8 cellular contexts compared by ENCODE assay signal in the genomic region with DNA sequence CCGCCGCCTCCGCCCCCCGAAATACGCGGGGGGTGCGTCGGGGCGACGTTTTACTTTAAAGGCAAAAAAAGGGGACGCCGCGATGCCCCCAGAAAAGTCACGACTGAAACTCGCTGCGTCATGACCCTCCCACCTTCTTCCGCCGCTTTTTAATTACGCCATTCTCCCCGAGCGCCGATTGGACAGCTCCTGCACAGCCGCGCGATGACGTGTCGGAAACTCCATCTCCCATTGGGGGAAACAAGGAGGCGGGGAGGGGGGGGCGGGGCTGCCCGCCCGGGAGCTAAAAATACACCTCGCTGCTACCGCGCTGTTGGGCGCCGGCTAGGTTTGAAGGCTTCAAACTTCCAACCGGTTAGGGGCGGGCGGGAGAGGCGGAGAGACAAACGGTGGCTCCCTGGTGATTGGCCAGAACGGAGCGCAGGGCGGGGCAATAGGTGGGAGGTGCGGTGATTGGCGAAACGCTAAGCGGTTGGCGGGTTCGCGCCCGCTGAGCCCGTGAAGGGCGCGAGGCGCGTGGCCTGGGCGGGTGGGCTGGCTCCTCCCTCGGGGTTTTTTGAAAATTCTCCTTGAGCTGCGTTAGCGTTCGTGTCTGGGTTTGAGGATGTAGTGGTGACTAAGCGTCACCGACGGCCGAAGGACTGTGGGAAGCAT. TPM values are rescaled to one million over a fixed set of nuclear protein-coding genes. Genes with fewer than 3 reads are reported as not detected.
DNase-seq lines count a peak whose midpoint lies in the region; ATAC-seq and TF ChIP-seq lines count a peak whose summit lies in the region.

A gene with protein sequence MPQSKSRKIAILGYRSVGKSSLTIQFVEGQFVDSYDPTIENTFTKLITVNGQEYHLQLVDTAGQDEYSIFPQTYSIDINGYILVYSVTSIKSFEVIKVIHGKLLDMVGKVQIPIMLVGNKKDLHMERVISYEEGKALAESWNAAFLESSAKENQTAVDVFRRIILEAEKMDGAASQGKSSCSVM (minus strand): TSS at position 131 of the 654 bp plus-strand sequence. CDS start 384 bp downstream, outside the sequence.

- POLR2A ChIA-PET in WTC11 (lab: Charles Lee) = interaction anchor here (1.0 to 2.0 kb wide), 2 partner anchors 71 to 113 kb away, joined by 3 to 6 read pairs; no protein-coding TSS in a partner anchor

- CTCF ChIA-PET in WTC11 (lab: Charles Lee) = interaction anchor here (0.7 to 1.9 kb wide), 13 partner anchors 10 to 344 kb away, joined by 3 to 8 read pairs (median 4); no protein-coding TSS in a partner anchor

- H3K4me3 ChIP-seq in cardiac fibroblast (replicated peaks in 1 of 2; ENCODE audit: low read depth in 2 of 2, low read length in 2 of 2) = peak within 1 kb of the TSS; percentile 75 to 76

- in situ Hi-C loops in ACHN (cut with HindIII; ENCODE audit: low pct_ligation_motif_present, low pct_unique_long_range_greater_than_20kb, low sequenced_read_pairs) = no loop called here

- DNase-seq in ACHN (peak; percentile 100), NCI-H2227 treated with DMSO at 0.1 percent for 48 hours (lab: John Stamatoyannopoulos, UW) (peak; percentile 99), WTC11 (ENCODE audit: low spot score) (peak; percentile 99), cardiac fibroblast (ENCODE audit: low read depth in 2 of 2) (peak; percentile 100), immature natural killer cell (peak; percentile 98 to 99 (median 99)), smooth muscle cell of the brain vasculature (ENCODE audit: low read depth, low spot score) (peak; percentile 100)

- H3K27me3 Mint-ChIP-seq in WTC11 (ENCODE audit: low read depth) (peaks cover 18% of the 10 kb centered on the region), immature natural killer cell (ENCODE audit: low read depth in 3 of 3) (peaks cover 15 to 23% (median 18%) of the 10 kb centered on the region in 3 donors)

- H3K9me3 Mint-ChIP-seq in WTC11 (no peaks in the 10 kb centered on the region), immature natural killer cell (no peaks in the 10 kb centered on the region)

- H3K36me3 Mint-ChIP-seq in WTC11 = no peaks in the 10 kb centered on the region
- no peaks in the 10 kb centered on the region for H3K36me3 Mint-ChIP-seq in immature natural killer cell

- ATAC-seq in GM18873 (IDR thresholded peaks at IDR 0.05; ENCODE audit: low FRiP score, unreplicated experiment) (peak; percentile 68), HG03159 (IDR thresholded peaks at IDR 0.05; ENCODE audit: unreplicated experiment) (peak; percentile 78), WTC11 (peak; percentile 91)

- TF ChIP-seq CTCF in WTC11 (IDR thresholded peaks at IDR 0.05) (no peak), cardiac fibroblast (IDR thresholded peaks at IDR 0.05; ENCODE audit: low read depth, low read length) (no peak)

- peak within 1 kb of the TSS; percentile 91 for H3K4me3 Mint-ChIP-seq in WTC11
- peak within 1 kb of the TSS; percentile 91 to 97 (median 95) for H3K4me3 Mint-ChIP-seq in immature natural killer cell

- H3K27ac Mint-ChIP-seq in WTC11 = peak within 1 kb of the TSS; percentile 99
- peak within 1 kb of the TSS; percentile 95 to 99 (median 98) for H3K27ac Mint-ChIP-seq in immature natural killer cell

- H3K4me1 Mint-ChIP-seq in WTC11 (peaks cover 34% of the 10 kb centered on the region), immature natural killer cell (peaks cover 40 to 53% of the 10 kb centered on the region in 2 donors)

TF ChIP-seq in WTC11, 78 proteins besides CTCF, POLR2A, EP300 and RAD21 (continues in another document):
- TF ChIP-seq CREM (CRISPR knock-in tag; IDR thresholded peaks at IDR 0.05) (peak; percentile 11; the same call in 1 of the 2 replicates), SP1 (CRISPR knock-in tag; conservative IDR thresholded peaks at IDR 0.05) (peak; percentile 83), TP53 (CRISPR knock-in tag; IDR thresholded peaks at IDR 0.05) (peak; percentile 73; the same call in 1 of the 2 replicates), SOX15 (CRISPR knock-in tag; IDR thresholded peaks at IDR 0.05) (no peak), ZNF416 (CRISPR knock-in tag; IDR thresholded peaks at IDR 0.05) (no peak), JUN (CRISPR knock-in tag; IDR thresholded peaks at IDR 0.05) (0 out of 2 replicates have a peak, but pooled peaks have one; percentile 40), CREB1 (CRISPR knock-in tag; IDR thresholded peaks at IDR 0.05) (0 out of 2 replicates have a peak, but pooled peaks have one; percentile 55), MXD4 (CRISPR knock-in tag; IDR thresholded peaks at IDR 0.05; ENCODE audit: borderline replicate concordance) (no peak), FOXK1 (CRISPR knock-in tag; IDR thresholded peaks at IDR 0.05) (peak; percentile 53; the same call in 1 of the 2 replicates), TEAD1 (CRISPR knock-in tag; IDR thresholded peaks at IDR 0.05) (peak; percentile 79), GRHL2 (CRISPR knock-in tag; IDR thresholded peaks at IDR 0.05; ENCODE audit: insufficient replicate concordance, severe bottlenecking) (no peak)
- TF ChIP-seq, protein P1, sequence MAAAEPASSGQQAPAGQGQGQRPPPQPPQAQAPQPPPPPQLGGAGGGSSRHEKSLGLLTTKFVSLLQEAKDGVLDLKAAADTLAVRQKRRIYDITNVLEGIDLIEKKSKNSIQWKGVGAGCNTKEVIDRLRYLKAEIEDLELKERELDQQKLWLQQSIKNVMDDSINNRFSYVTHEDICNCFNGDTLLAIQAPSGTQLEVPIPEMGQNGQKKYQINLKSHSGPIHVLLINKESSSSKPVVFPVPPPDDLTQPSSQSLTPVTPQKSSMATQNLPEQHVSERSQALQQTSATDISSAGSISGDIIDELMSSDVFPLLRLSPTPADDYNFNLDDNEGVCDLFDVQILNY (CRISPR knock-in tag; IDR thresholded peaks at IDR 0.05) = peak; percentile 85
- TF ChIP-seq, protein P2, sequence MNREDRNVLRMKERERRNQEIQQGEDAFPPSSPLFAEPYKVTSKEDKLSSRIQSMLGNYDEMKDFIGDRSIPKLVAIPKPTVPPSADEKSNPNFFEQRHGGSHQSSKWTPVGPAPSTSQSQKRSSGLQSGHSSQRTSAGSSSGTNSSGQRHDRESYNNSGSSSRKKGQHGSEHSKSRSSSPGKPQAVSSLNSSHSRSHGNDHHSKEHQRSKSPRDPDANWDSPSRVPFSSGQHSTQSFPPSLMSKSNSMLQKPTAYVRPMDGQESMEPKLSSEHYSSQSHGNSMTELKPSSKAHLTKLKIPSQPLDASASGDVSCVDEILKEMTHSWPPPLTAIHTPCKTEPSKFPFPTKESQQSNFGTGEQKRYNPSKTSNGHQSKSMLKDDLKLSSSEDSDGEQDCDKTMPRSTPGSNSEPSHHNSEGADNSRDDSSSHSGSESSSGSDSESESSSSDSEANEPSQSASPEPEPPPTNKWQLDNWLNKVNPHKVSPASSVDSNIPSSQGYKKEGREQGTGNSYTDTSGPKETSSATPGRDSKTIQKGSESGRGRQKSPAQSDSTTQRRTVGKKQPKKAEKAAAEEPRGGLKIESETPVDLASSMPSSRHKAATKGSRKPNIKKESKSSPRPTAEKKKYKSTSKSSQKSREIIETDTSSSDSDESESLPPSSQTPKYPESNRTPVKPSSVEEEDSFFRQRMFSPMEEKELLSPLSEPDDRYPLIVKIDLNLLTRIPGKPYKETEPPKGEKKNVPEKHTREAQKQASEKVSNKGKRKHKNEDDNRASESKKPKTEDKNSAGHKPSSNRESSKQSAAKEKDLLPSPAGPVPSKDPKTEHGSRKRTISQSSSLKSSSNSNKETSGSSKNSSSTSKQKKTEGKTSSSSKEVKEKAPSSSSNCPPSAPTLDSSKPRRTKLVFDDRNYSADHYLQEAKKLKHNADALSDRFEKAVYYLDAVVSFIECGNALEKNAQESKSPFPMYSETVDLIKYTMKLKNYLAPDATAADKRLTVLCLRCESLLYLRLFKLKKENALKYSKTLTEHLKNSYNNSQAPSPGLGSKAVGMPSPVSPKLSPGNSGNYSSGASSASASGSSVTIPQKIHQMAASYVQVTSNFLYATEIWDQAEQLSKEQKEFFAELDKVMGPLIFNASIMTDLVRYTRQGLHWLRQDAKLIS (CRISPR knock-in tag; IDR thresholded peaks at IDR 0.05; ENCODE audit: borderline replicate concordance) = 0 out of 2 replicates have a peak, but pooled peaks have one; percentile 50
- TF ChIP-seq, protein P3, sequence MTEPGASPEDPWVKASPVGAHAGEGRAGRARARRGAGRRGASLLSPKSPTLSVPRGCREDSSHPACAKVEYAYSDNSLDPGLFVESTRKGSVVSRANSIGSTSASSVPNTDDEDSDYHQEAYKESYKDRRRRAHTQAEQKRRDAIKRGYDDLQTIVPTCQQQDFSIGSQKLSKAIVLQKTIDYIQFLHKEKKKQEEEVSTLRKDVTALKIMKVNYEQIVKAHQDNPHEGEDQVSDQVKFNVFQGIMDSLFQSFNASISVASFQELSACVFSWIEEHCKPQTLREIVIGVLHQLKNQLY (CRISPR knock-in tag; IDR thresholded peaks at IDR 0.05) = no peak
- TF ChIP-seq, protein P4, sequence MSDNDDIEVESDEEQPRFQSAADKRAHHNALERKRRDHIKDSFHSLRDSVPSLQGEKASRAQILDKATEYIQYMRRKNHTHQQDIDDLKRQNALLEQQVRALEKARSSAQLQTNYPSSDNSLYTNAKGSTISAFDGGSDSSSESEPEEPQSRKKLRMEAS (CRISPR knock-in tag; IDR thresholded peaks at IDR 0.05) = peak; percentile 96
- TF ChIP-seq, protein P5, sequence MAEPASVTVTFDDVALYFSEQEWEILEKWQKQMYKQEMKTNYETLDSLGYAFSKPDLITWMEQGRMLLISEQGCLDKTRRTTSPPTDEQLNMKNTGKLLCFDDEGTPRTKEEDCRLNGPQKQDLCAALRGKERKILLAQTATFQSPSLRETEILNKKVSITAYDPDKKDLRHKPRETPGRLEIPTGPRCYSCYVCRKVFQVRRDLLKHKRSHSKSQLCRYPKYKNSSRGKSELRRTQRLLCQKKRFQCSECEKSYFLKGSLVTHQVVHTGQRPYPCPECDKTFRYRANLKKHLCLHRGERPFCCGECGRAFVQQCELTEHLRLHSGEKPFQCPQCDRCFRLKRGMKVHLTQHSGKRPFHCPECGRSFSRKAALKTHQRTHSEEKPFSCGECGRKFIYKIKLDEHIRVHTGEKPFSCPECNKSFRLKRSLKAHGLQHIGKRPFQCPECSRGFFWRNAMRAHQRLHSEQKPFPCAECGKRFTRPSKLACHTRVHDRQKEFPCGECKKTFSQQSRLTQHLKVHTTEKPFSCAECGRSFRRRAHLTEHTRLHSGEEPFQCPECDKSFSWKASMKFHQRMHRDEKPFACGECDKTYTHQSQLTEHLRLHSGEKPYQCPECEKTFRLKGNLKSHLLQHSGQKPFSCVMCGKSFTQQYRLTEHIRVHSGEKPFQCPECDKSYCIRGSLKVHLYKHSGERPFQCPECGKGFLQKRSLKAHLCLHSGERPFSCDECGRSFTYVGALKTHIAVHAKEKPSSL (CRISPR knock-in tag; conservative IDR thresholded peaks at IDR 0.05) = no peak

RNA-seq across cellular contexts. Expression of the gene that starts here (rescaled TPM):
- total RNA-seq in WTC11 (2021) = 126 to 133 TPM (median 127 TPM) in 3 replicates
- polyA plus RNA-seq in immature natural killer cell = 10 to 100 TPM; 61.2 to 70.2 (median 61.8) TPM

Comparison
In these comparisons a context has a peak if more than half of its experiments do, and no peak if none do; other contexts are left out.
1. Peak in every context shown above with its lines: DNase-seq, ATAC-seq and H3K4me3 ChIP-seq.